28 cellular contexts compared by ENCODE assay signal in genomic region chr5:59279979-59280378, GRCh38.
"Had no signal": no experiment of that assay in that cellular context is flagged by ENCODE, and none has a peak within 500 bp of the region (broad histone marks: within the 10 kb centered on the region; RNA-seq: fewer than 3 reads in every experiment).

No MANE protein-coding gene starts in this region.

- ATAC-seq: activated CD4-positive, alpha-beta T cell treated with anti-CD3 and anti-CD28 coated beads for 36 hours; activated CD8-positive, alpha-beta memory T cell treated with anti-CD3 and anti-CD28 coated beads, Interleukin-2, amount 10 ng/mL, durations not matched to agents 7 days and 5 days; activated CD8-positive, alpha-beta T cell treated with anti-CD3 and anti-CD28 coated beads, Interleukin-2, amount 10 ng/mL, durations not matched to agents 7 days and 5 days; activated naive CD4-positive, alpha-beta T cell treated with anti-CD3 and anti-CD28 coated beads, Interleukin-2, amount 50 U/mL, for 72 hours; esophagus mucosa; T-helper 17 cell had no signal

- H3K27me3 ChIP-seq: ascending aorta, breast epithelium, dorsolateral prefrontal cortex had no signal

- DNase-seq: activated CD4-positive, alpha-beta memory T cell treated with anti-CD3 and anti-CD28 coated beads for 36 hours; activated CD4-positive, alpha-beta T cell treated with anti-CD3 and anti-CD28 coated beads for 36 hours; activated CD4-positive, alpha-beta T cell treated with anti-CD3 and anti-CD28 coated beads, Interleukin-2, amount 10 ng/mL, durations not matched to agents 24 days and 14 days; activated CD4-positive, CD25-positive, alpha-beta regulatory T cell; activated CD4-positive, CD25-positive, alpha-beta regulatory T cell treated with anti-CD3 and anti-CD28 coated beads, Interleukin-2, amount 50 U/mL, for 72 hours; activated CD8-positive, alpha-beta memory T cell treated with anti-CD3 and anti-CD28 coated beads, Interleukin-2, amount 10 ng/mL, durations not matched to agents 7 days and 5 days; activated CD8-positive, alpha-beta memory T cell treated with anti-CD3 and anti-CD28 coated beads, Interleukin-2, amount 50 U/mL, for 4 hours; activated CD8-positive, alpha-beta T cell treated with anti-CD3 and anti-CD28 coated beads, Interleukin-2, amount 10 ng/mL, durations not matched to agents 7 days and 5 days; activated gamma-delta T cell; activated naive CD4-positive, alpha-beta T cell; activated naive CD4-positive, alpha-beta T cell treated with anti-CD3 and anti-CD28 coated beads, Interleukin-2, amount 10 ng/mL, durations not matched to agents 7 days and 5 days; activated naive CD8-positive, alpha-beta T cell treated with anti-CD3 and anti-CD28 coated beads, Interleukin-2, amount 10 ng/mL, durations not matched to agents 7 days and 5 days; activated T-cell treated with anti-CD3 and anti-CD28 coated beads, Interleukin-2, amount 50 U/mL, for 1 hour; activated T-cell treated with anti-CD3 and anti-CD28 coated beads, Interleukin-2, amount 50 U/mL, for 48 hours; dorsolateral prefrontal cortex; effector memory CD4-positive, alpha-beta T cell; endodermal cell; foreskin fibroblast; head of caudate nucleus; T-helper 1 cell; T-helper 17 cell; T1000 had no signal

- H3K9me3 ChIP-seq: ascending aorta, breast epithelium had no signal

- FAIRE-seq: frontal cortex had no signal

- H3K36me3 ChIP-seq: ascending aorta, breast epithelium had no signal

- H3K27ac ChIP-seq: ascending aorta, breast epithelium, coronary artery had no signal

- H3K4me3 ChIP-seq: ascending aorta, breast epithelium, coronary artery, dorsolateral prefrontal cortex had no signal

- H3K4me1 ChIP-seq: ascending aorta, breast epithelium had no signal
